ENCODE assay signal across 22 cellular contexts in the genomic region with DNA sequence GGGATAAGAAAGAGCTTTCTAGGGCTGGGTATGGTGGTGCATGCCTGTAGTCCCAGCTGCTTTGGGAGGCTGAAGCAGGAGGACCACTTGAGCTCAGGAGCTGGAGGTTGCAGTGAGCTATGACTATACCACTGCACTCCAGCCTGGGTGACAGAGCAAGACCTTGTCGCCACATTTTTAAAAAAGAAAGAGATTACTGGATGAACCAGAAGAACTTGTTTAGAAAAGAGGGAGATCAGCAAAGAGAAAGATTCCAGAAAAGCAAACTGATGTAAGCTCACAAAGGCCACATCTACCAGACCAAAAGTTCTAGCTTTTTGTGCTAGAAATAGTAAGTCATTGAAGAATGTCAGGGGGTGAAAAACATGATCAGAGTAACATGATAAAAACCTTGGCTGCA.
"Had no signal": no experiment of that assay in that cellular context is flagged by ENCODE, and none has a peak within 500 bp of the region (broad histone marks: within the 10 kb centered on the region; RNA-seq: fewer than 3 reads in every experiment).

No MANE protein-coding gene starts in this region.

- DNase-seq: activated CD4-positive, alpha-beta T cell treated with anti-CD3 and anti-CD28 coated beads, Interleukin-2, amount 10 ng/mL, durations not matched to agents 7 days and 5 days; activated CD4-positive, CD25-positive, alpha-beta regulatory T cell treated with anti-CD3 and anti-CD28 coated beads, Interleukin-2, amount 50 U/mL, for 72 hours; activated CD8-positive, alpha-beta memory T cell treated with anti-CD3 and anti-CD28 coated beads, Interleukin-2, amount 10 ng/mL, durations not matched to agents 7 days and 5 days; activated CD8-positive, alpha-beta T cell treated with anti-CD3 and anti-CD28 coated beads for 36 hours; activated naive CD4-positive, alpha-beta T cell treated with Interleukin-2 at 50 U/mL for 16 hours; activated naive CD8-positive, alpha-beta T cell treated with anti-CD3 and anti-CD28 coated beads for 36 hours; activated T-cell treated with anti-CD3 and anti-CD28 coated beads for 4 hours; heart left ventricle; left colon; posterior cingulate gyrus; right lobe of liver; stimulated activated CD4-positive, alpha-beta T cell treated with anti-CD3 and anti-CD28 coated beads, Interleukin-1b, Interleukin-23, amount 100 ng/mL, for 48 hours; stimulated activated naive CD4-positive, alpha-beta T cell treated with Interleukin-2 at 50 U/mL for 16 hours; T-cell; WERI-Rb-1 had no signal

- H3K27ac Mint-ChIP-seq: activated CD4-positive, alpha-beta T cell treated with anti-CD3 and anti-CD28 coated beads, Interleukin-2, amount 10 ng/mL, durations not matched to agents 7 days and 5 days; activated CD8-positive, alpha-beta memory T cell treated with anti-CD3 and anti-CD28 coated beads, Interleukin-2, amount 10 ng/mL, durations not matched to agents 7 days and 5 days; activated CD8-positive, alpha-beta T cell treated with anti-CD3 and anti-CD28 coated beads for 36 hours; activated naive CD8-positive, alpha-beta T cell treated with anti-CD3 and anti-CD28 coated beads for 36 hours; memory B cell; T-helper 2 cell treated with Interferon-gamma antibody and Interleukin-4, amounts not matched to agents 5 μg/mL and 100 μg/mL, for 36 hours had no signal

- H3K27ac ChIP-seq: breast epithelium, coronary artery, gastroesophageal sphincter, heart left ventricle, right lobe of liver, WERI-Rb-1 had no signal

- H3K4me1 Mint-ChIP-seq: memory B cell had no signal

- H3K27me3 Mint-ChIP-seq: activated CD4-positive, alpha-beta T cell treated with anti-CD3 and anti-CD28 coated beads, Interleukin-2, amount 10 ng/mL, durations not matched to agents 7 days and 5 days; activated CD8-positive, alpha-beta memory T cell treated with anti-CD3 and anti-CD28 coated beads, Interleukin-2, amount 10 ng/mL, durations not matched to agents 7 days and 5 days; activated CD8-positive, alpha-beta T cell treated with anti-CD3 and anti-CD28 coated beads for 36 hours; activated naive CD8-positive, alpha-beta T cell treated with anti-CD3 and anti-CD28 coated beads for 36 hours; memory B cell; T-cell had no signal

- ATAC-seq: activated CD8-positive, alpha-beta memory T cell treated with anti-CD3 and anti-CD28 coated beads, Interleukin-2, amount 10 ng/mL, durations not matched to agents 7 days and 5 days; activated CD8-positive, alpha-beta T cell treated with anti-CD3 and anti-CD28 coated beads for 36 hours; gastroesophageal sphincter; heart left ventricle; left colon; right lobe of liver; T-cell had no signal

- H3K27me3 ChIP-seq: breast epithelium, gastroesophageal sphincter, heart left ventricle, right lobe of liver had no signal

- H3K4me3 ChIP-seq: breast epithelium, coronary artery, gastroesophageal sphincter, heart left ventricle, right lobe of liver, skin epidermis had no signal

- H3K9me3 Mint-ChIP-seq: activated CD4-positive, alpha-beta T cell treated with anti-CD3 and anti-CD28 coated beads, Interleukin-2, amount 10 ng/mL, durations not matched to agents 7 days and 5 days; activated CD8-positive, alpha-beta T cell treated with anti-CD3 and anti-CD28 coated beads for 36 hours; activated naive CD8-positive, alpha-beta T cell treated with anti-CD3 and anti-CD28 coated beads for 36 hours; memory B cell; neural crest cell; T-cell; T-helper 2 cell treated with Interferon-gamma antibody and Interleukin-4, amounts not matched to agents 5 μg/mL and 100 μg/mL, for 36 hours had no signal

- H3K4me3 Mint-ChIP-seq: activated CD4-positive, alpha-beta T cell treated with anti-CD3 and anti-CD28 coated beads, Interleukin-2, amount 10 ng/mL, durations not matched to agents 7 days and 5 days; activated CD8-positive, alpha-beta memory T cell treated with anti-CD3 and anti-CD28 coated beads, Interleukin-2, amount 10 ng/mL, durations not matched to agents 7 days and 5 days; activated CD8-positive, alpha-beta T cell treated with anti-CD3 and anti-CD28 coated beads for 36 hours; activated naive CD8-positive, alpha-beta T cell treated with anti-CD3 and anti-CD28 coated beads for 36 hours; memory B cell; neural crest cell; T-cell; T-helper 2 cell treated with Interferon-gamma antibody and Interleukin-4, amounts not matched to agents 5 μg/mL and 100 μg/mL, for 36 hours had no signal

- H3K4me1 ChIP-seq: breast epithelium, gastroesophageal sphincter, right lobe of liver had no signal

- H3K9me3 ChIP-seq: breast epithelium, gastroesophageal sphincter, heart left ventricle, right lobe of liver had no signal
